27 cellular contexts compared by ENCODE assay signal in genomic region chr22:38127869-38128268, GRCh38. TPM values are rescaled to one million over a fixed set of nuclear protein-coding genes. Genes with fewer than 3 reads are reported as not detected.
"Had no signal": no experiment of that assay in that cellular context is flagged by ENCODE, and none has a peak within 500 bp of the region (broad histone marks: within the 10 kb centered on the region; RNA-seq: fewer than 3 reads in every experiment).

No MANE protein-coding gene starts in this region.

- FAIRE-seq: TTC549 had no signal

- H3K9me3 ChIP-seq: adrenal gland, breast epithelium, Peyer's patch had no signal

- H3K27me3 ChIP-seq: adrenal gland, breast epithelium, Peyer's patch had no signal

- H3K4me3 Mint-ChIP-seq: activated CD4-positive, alpha-beta memory T cell treated with anti-CD3 and anti-CD28 coated beads, Interleukin-2, amount 10 ng/mL, durations not matched to agents 7 days and 5 days; activated naive CD4-positive, alpha-beta T cell treated with anti-CD3 and anti-CD28 coated beads for 36 hours; activated naive CD8-positive, alpha-beta T cell; activated T-helper 17 cell treated with anti-CD3 and anti-CD28 coated beads, Interleukin-2, amount 50 U/mL, for 72 hours; T-helper 1 cell treated with Interleukin-12 subunit alpha and Interleukin-12 subunit beta and Interleukin-4 antibody, amounts not matched to agents 30 μg/mL and 1 μg/mL, for 36 hours had no signal

- H3K4me1 ChIP-seq: adrenal gland, breast epithelium, Peyer's patch had no signal

- H3K27me3 Mint-ChIP-seq: activated CD4-positive, alpha-beta memory T cell treated with anti-CD3 and anti-CD28 coated beads, Interleukin-2, amount 10 ng/mL, durations not matched to agents 7 days and 5 days; activated naive CD8-positive, alpha-beta T cell; activated T-helper 17 cell treated with anti-CD3 and anti-CD28 coated beads, Interleukin-2, amount 50 U/mL, for 72 hours had no signal

- H3K4me3 ChIP-seq: adrenal gland, breast epithelium, Peyer's patch had no signal

- H3K27ac ChIP-seq: adrenal gland, breast epithelium, Peyer's patch had no signal

- H3K27ac Mint-ChIP-seq: activated CD4-positive, alpha-beta memory T cell treated with anti-CD3 and anti-CD28 coated beads, Interleukin-2, amount 10 ng/mL, durations not matched to agents 7 days and 5 days; activated naive CD4-positive, alpha-beta T cell treated with anti-CD3 and anti-CD28 coated beads for 36 hours; activated naive CD8-positive, alpha-beta T cell; activated T-helper 17 cell treated with anti-CD3 and anti-CD28 coated beads, Interleukin-2, amount 50 U/mL, for 72 hours; T-helper 1 cell treated with Interleukin-12 subunit alpha and Interleukin-12 subunit beta and Interleukin-4 antibody, amounts not matched to agents 30 μg/mL and 1 μg/mL, for 36 hours had no signal

- H3K9me3 Mint-ChIP-seq: activated CD4-positive, alpha-beta memory T cell treated with anti-CD3 and anti-CD28 coated beads, Interleukin-2, amount 10 ng/mL, durations not matched to agents 7 days and 5 days; activated naive CD4-positive, alpha-beta T cell treated with anti-CD3 and anti-CD28 coated beads for 36 hours; activated T-helper 17 cell treated with anti-CD3 and anti-CD28 coated beads, Interleukin-2, amount 50 U/mL, for 72 hours; T-helper 1 cell treated with Interleukin-12 subunit alpha and Interleukin-12 subunit beta and Interleukin-4 antibody, amounts not matched to agents 30 μg/mL and 1 μg/mL, for 36 hours had no signal

- H3K36me3 ChIP-seq: breast epithelium had no signal

- ATAC-seq: activated T-helper 17 cell treated with anti-CD3 and anti-CD28 coated beads, Interleukin-2, amount 50 U/mL, for 72 hours had no signal

- DNase-seq: activated CD4-positive, alpha-beta memory T cell treated with anti-CD3 and anti-CD28 coated beads, Interleukin-2, amount 10 ng/mL, durations not matched to agents 7 days and 5 days; activated CD4-positive, alpha-beta T cell treated with anti-CD3 and anti-CD28 coated beads, Interleukin-2, amount 50 U/mL, for 1 hour; activated CD4-positive, CD25-positive, alpha-beta regulatory T cell; activated gamma-delta T cell; activated naive CD4-positive, alpha-beta T cell treated with anti-CD3 and anti-CD28 coated beads for 36 hours; activated T-cell treated with anti-CD3 and anti-CD28 coated beads for 4 hours; activated T-cell treated with anti-CD3 and anti-CD28 coated beads, Interleukin-2, amount 50 U/mL, for 48 hours; adrenal gland; anterior cingulate cortex; caudate nucleus; Kasumi-1; NCI-H1105 treated with DMSO at 0.1 percent for 48 hours; NCI-H1436 treated with DMSO at 0.1 percent for 48 hours; NCI-H187; NCI-H2081; NCI-H510A treated with DMSO at 0.1 percent for 48 hours; NCI-H69; Peyer's patch; SHP77 treated with DMSO at 0.1 percent for 48 hours; T1000 had no signal

RNA-seq across cellular contexts. Expression of gene BAIAP2L2, which starts 17.4 kb away (rescaled TPM):
- total RNA-seq: cerebellum had no signal

RNA-seq across cellular contexts. Expression of gene SLC16A8, which starts 43.9 kb away (rescaled TPM):
- total RNA-seq: activated CD4-positive, alpha-beta memory T cell treated with anti-CD3 and anti-CD28 coated beads, Interleukin-2, amount 10 ng/mL, durations not matched to agents 7 days and 5 days; activated naive CD4-positive, alpha-beta T cell treated with anti-CD3 and anti-CD28 coated beads for 36 hours; activated T-helper 17 cell treated with anti-CD3 and anti-CD28 coated beads, Interleukin-2, amount 50 U/mL, for 72 hours; Peyer's patch; SK-MEL-5 had no signal
